ENCODE assay signal across 1 cellular context in genomic region chr15:90957105-90957790, GRCh38.
TF ChIP-seq lines count a peak whose summit lies in the region.

No MANE protein-coding gene starts in this region.

TF ChIP-seq in GM12878, 131 proteins besides CTCF, POLR2A, EP300 and RAD21:
- TF ChIP-seq SMAD5 (IDR thresholded peaks at IDR 0.05; ENCODE audit: low read depth) = no peak
- no peak for TF ChIP-seq RCOR1 (conservative IDR thresholded peaks at IDR 0.05; ENCODE audit: low read depth, low read length)
- TF ChIP-seq GATAD2B (conservative IDR thresholded peaks at IDR 0.05; ENCODE audit: low read depth) = no peak
- no peak for TF ChIP-seq ZNF274 (IDR thresholded peaks at IDR 0.05; ENCODE audit: insufficient read depth, insufficient read length)
- no peak for TF ChIP-seq WRNIP1 (IDR thresholded peaks at IDR 0.05; ENCODE audit: borderline replicate concordance, low read depth, low read length)
- TF ChIP-seq NR2F1 (conservative IDR thresholded peaks at IDR 0.05) = no peak
- no peak for TF ChIP-seq IKZF1 (conservative IDR thresholded peaks at IDR 0.05)
- no peak for TF ChIP-seq SREBF2 (IDR thresholded peaks at IDR 0.05; ENCODE audit: low read length)
- TF ChIP-seq JUNB (IDR thresholded peaks at IDR 0.05) = no peak
- no peak for TF ChIP-seq RELB (IDR thresholded peaks at IDR 0.05; ENCODE audit: low read depth)
- no peak for TF ChIP-seq CBX3 (IDR thresholded peaks at IDR 0.05; ENCODE audit: borderline replicate concordance, low read depth)
- TF ChIP-seq E2F4 (IDR thresholded peaks at IDR 0.05; ENCODE audit: low read depth, low read length) = no peak
- no peak for TF ChIP-seq POU2F2 (IDR thresholded peaks at IDR 0.05; ENCODE audit: borderline replicate concordance, low read depth, low read length)
